11 cellular contexts compared by ENCODE assay signal in the genomic region with DNA sequence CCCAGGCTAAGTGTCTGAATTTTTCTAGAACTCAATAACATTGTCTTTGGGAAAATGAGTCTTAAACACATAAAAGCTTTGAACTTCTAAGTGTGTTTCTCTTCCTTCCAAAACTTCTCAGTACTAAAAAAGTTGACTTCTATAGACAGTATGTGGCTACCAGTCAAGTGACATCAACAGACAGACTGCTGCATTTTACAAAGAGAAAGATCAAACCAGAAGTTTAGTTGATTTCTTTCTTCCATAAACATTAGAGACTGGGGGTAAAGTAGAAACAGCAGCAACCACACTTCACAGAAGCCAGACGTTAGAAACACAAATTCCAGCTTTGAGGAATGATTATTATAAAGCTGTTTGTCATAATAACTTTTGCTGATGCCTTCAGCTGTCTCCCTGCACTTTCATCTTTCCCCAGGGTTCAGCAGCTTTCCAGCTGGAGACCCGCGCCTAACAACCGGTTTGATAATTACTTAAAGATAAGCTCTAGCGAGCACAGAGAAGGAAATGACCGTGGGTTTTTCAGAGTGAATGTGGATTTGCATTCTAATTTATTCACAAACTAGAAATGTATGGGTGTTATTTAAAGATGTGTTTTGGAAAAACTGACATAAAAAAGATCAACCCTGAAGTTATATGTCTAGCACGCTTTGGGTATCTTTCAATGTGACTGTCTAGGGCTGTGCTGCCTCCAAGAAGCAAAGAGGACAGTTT. TPM values are rescaled to one million over a fixed set of nuclear protein-coding genes. Genes with fewer than 3 reads are reported as not detected.
DNase-seq lines count a peak whose midpoint lies in the region; ATAC-seq and TF ChIP-seq lines count a peak whose summit lies in the region.
"Had no signal": no experiment of that assay in that cellular context is flagged by ENCODE, and none has a peak within 500 bp of the region (broad histone marks: within the 10 kb centered on the region; RNA-seq: fewer than 3 reads in every experiment).

No MANE protein-coding gene starts in this region.

- H3K36me3 ChIP-seq in colonic mucosa = no peaks in the 10 kb centered on the region

- H3K9me3 ChIP-seq in colonic mucosa = no peaks in the 10 kb centered on the region

- peak overlapping the region; percentile 31 for H3K27ac ChIP-seq in colonic mucosa
- H3K27ac ChIP-seq: epithelial cell of prostate had no signal

- peak overlapping the region in 1 of 2 donors; percentile 41 for H3K9ac ChIP-seq in colonic mucosa (ENCODE audit: low read depth in 2 of 2, low read length in 2 of 2)

- H3K36me3 Mint-ChIP-seq in activated CD4-positive, alpha-beta T cell treated with anti-CD3 and anti-CD28 coated beads for 36 hours (ENCODE audit: low read depth) = no peaks in the 10 kb centered on the region
- H3K36me3 Mint-ChIP-seq in stimulated activated memory B cell treated with anti-CD40 and anti-IgM and Interleukin-4, amounts not matched to agents 10 μg/mL and 1 μg/mL and 100 μg/mL, for 72 hours = peaks cover 3% of the 10 kb centered on the region
- H3K36me3 Mint-ChIP-seq: natural killer cell treated with Interleukin-12 subunit alpha and Interleukin-12 subunit beta and Interleukin-15 and Interleukin-18, amount 100 ng/mL, for 72 hours had no signal

- no peak overlapping the region for H3K27ac Mint-ChIP-seq in activated CD4-positive, alpha-beta T cell treated with anti-CD3 and anti-CD28 coated beads for 36 hours
- peak overlapping the region; percentile 74 for H3K27ac Mint-ChIP-seq in stimulated activated memory B cell treated with anti-CD40 and anti-IgM and Interleukin-4, amounts not matched to agents 10 μg/mL and 1 μg/mL and 100 μg/mL, for 72 hours
- H3K27ac Mint-ChIP-seq: natural killer cell treated with Interleukin-12 subunit alpha and Interleukin-12 subunit beta and Interleukin-15 and Interleukin-18, amount 100 ng/mL, for 72 hours had no signal

- H3K9me3 Mint-ChIP-seq in activated CD4-positive, alpha-beta T cell treated with anti-CD3 and anti-CD28 coated beads for 36 hours (ENCODE audit: low read depth) = no peaks in the 10 kb centered on the region
- H3K9me3 Mint-ChIP-seq in stimulated activated memory B cell treated with anti-CD40 and anti-IgM and Interleukin-4, amounts not matched to agents 10 μg/mL and 1 μg/mL and 100 μg/mL, for 72 hours = no peaks in the 10 kb centered on the region
- H3K9me3 Mint-ChIP-seq: natural killer cell treated with Interleukin-12 subunit alpha and Interleukin-12 subunit beta and Interleukin-15 and Interleukin-18, amount 100 ng/mL, for 72 hours had no signal

- peak; percentile 26 for ATAC-seq in activated CD4-positive, alpha-beta T cell treated with anti-CD3 and anti-CD28 coated beads for 36 hours
- ATAC-seq in HG02973 (IDR thresholded peaks at IDR 0.05; ENCODE audit: unreplicated experiment) = peak; percentile 50
- ATAC-seq in stimulated activated memory B cell treated with anti-CD40 and anti-IgM and Interleukin-4, amounts not matched to agents 10 μg/mL and 1 μg/mL and 100 μg/mL, for 72 hours = peak; percentile 77
- ATAC-seq: natural killer cell treated with Interleukin-12 subunit alpha and Interleukin-12 subunit beta and Interleukin-15 and Interleukin-18, amount 100 ng/mL, for 72 hours had no signal

- intact Hi-C loops in activated CD4-positive, alpha-beta T cell treated with anti-CD3 and anti-CD28 coated beads for 36 hours (cut with DNase I, micrococcal nuclease) = no loop called here
- intact Hi-C loops in colonic mucosa (cut with DNase I) = no loop called here

- no peak overlapping the region for H3K4me3 ChIP-seq in colonic mucosa

- CTCF ChIA-PET in activated CD4-positive, alpha-beta T cell treated with anti-CD3 and anti-CD28 coated beads for 36 hours (lab: Charles Lee) = interaction anchor here (0.7 to 1.9 kb wide), 2 partner anchors 10 to 12 kb away, joined by 3 to 6 read pairs; no protein-coding TSS in a partner anchor

- no peak for TF ChIP-seq CTCF in colonic mucosa (IDR thresholded peaks at IDR 0.05)

- peaks cover 16% of the 10 kb centered on the region for H3K4me1 Mint-ChIP-seq in activated CD4-positive, alpha-beta T cell treated with anti-CD3 and anti-CD28 coated beads for 36 hours
- peaks cover 33% of the 10 kb centered on the region for H3K4me1 Mint-ChIP-seq in stimulated activated memory B cell treated with anti-CD40 and anti-IgM and Interleukin-4, amounts not matched to agents 10 μg/mL and 1 μg/mL and 100 μg/mL, for 72 hours

- POLR2A ChIA-PET in activated CD4-positive, alpha-beta T cell treated with anti-CD3 and anti-CD28 coated beads for 36 hours (lab: Charles Lee) = no interaction called here

- no peak overlapping the region for H3K4me3 Mint-ChIP-seq in activated CD4-positive, alpha-beta T cell treated with anti-CD3 and anti-CD28 coated beads for 36 hours
- H3K4me3 Mint-ChIP-seq in stimulated activated memory B cell treated with anti-CD40 and anti-IgM and Interleukin-4, amounts not matched to agents 10 μg/mL and 1 μg/mL and 100 μg/mL, for 72 hours = peak overlapping the region; percentile 68
- H3K4me3 Mint-ChIP-seq: natural killer cell treated with Interleukin-12 subunit alpha and Interleukin-12 subunit beta and Interleukin-15 and Interleukin-18, amount 100 ng/mL, for 72 hours had no signal

- peaks cover 5% of the 10 kb centered on the region for H3K27me3 Mint-ChIP-seq in activated CD4-positive, alpha-beta T cell treated with anti-CD3 and anti-CD28 coated beads for 36 hours
- H3K27me3 Mint-ChIP-seq in stimulated activated memory B cell treated with anti-CD40 and anti-IgM and Interleukin-4, amounts not matched to agents 10 μg/mL and 1 μg/mL and 100 μg/mL, for 72 hours = no peaks in the 10 kb centered on the region

- H3K27me3 ChIP-seq in colonic mucosa = no peaks in the 10 kb centered on the region

- no peak for DNase-seq in activated CD4-positive, alpha-beta T cell treated with anti-CD3 and anti-CD28 coated beads for 36 hours
- no peak for DNase-seq in activated CD4-positive, alpha-beta T cell treated with anti-CD3 and anti-CD28 coated beads for 48 hours
- DNase-seq in colonic mucosa (no peak), NCI-H2227 (lab: John Stamatoyannopoulos, UW; ENCODE audit: unreplicated experiment) (no peak)
- DNase-seq in activated CD8-positive, alpha-beta memory T cell treated with anti-CD3 and anti-CD28 coated beads, Interleukin-2, amount 50 U/mL, for 4 hours = no peak
- no peak for DNase-seq in central memory CD4-positive, alpha-beta T cell
- DNase-seq: NCI-H2107 had no signal

- H3K4me1 ChIP-seq in colonic mucosa = no peaks in the 10 kb centered on the region

RNA-seq across cellular contexts. Expression of gene ENAM, which starts 15.2 kb away (rescaled TPM):
- not detected for total RNA-seq in activated CD4-positive, alpha-beta T cell treated with anti-CD3 and anti-CD28 coated beads for 36 hours
- not detected for total RNA-seq in colonic mucosa
- total RNA-seq: natural killer cell treated with Interleukin-12 subunit alpha and Interleukin-12 subunit beta and Interleukin-15 and Interleukin-18, amount 100 ng/mL, for 72 hours had no signal

RNA-seq across cellular contexts. Expression of gene AMBN, which starts 21.3 kb away (rescaled TPM):
- total RNA-seq in activated CD4-positive, alpha-beta T cell treated with anti-CD3 and anti-CD28 coated beads for 36 hours = not detected
- not detected for total RNA-seq in colonic mucosa
- total RNA-seq: natural killer cell treated with Interleukin-12 subunit alpha and Interleukin-12 subunit beta and Interleukin-15 and Interleukin-18, amount 100 ng/mL, for 72 hours had no signal

RNA-seq across cellular contexts. Expression of gene JCHAIN, which starts 53.0 kb away (rescaled TPM):
- total RNA-seq in activated CD4-positive, alpha-beta T cell treated with anti-CD3 and anti-CD28 coated beads for 36 hours = not detected
- 100 to 1,000 TPM; 392 to 396 TPM for total RNA-seq in colonic mucosa

Comparison
In these comparisons a context has a peak if more than half of its experiments do, and no peak if none do; other contexts are left out.
1. ATAC-seq: peak in every context shown above with its lines; median percentile 77 in stimulated activated memory B cell treated with anti-CD40 and anti-IgM and Interleukin-4, amounts not matched to agents 10 μg/mL and 1 μg/mL and 100 μg/mL, for 72 hours; 50 in HG02973; 26 in activated CD4-positive, alpha-beta T cell treated with anti-CD3 and anti-CD28 coated beads for 36 hours.
2. RNA of gene JCHAIN, which starts 53.0 kb away (total RNA-seq): 392 to 396 TPM in colonic mucosa; not detected in activated CD4-positive, alpha-beta T cell treated with anti-CD3 and anti-CD28 coated beads for 36 hours; every median in the first group is over 100 times any median in the second.